In the genomic region with DNA sequence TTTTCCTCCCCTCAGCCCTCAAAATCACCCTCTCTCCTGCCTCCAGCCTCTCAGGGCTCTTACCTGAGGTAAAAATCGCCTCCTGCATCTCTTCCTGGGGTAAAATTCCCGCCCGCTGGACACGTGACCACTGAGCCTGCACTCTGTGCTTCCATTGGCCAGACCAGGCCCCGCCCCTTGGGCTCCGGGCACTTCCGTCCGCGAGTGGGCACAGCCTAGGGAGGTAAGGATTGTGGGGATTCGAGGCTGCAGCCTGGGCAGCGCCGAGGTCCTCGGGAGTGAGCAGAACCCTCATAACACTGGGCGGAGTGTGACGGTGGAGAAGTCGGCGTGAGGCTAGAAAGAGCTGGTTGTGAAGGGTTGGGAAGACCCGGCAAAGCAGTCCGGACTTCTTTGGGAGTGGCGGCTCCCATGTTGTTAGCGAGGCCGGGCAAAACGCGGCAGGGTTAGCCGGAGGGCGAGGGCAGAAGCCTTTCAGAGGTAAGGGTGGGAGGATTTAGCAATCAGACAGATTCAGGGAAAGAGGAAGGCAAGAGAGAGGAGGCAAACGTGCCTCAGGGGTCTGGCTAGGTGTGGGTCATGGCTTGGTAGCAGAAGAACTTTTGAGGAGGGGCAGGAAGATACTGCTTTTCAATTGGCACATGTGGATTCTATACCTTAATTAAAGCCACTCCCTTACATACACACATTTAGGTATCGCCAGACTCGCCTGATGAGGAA, we compare ENCODE assay signal across 1 cellular context.
TF ChIP-seq lines count a peak whose summit lies in the region.

Gene SHOC1 (minus strand): TSS at position 101 of the 720 bp plus-strand sequence. CDS start 3,519 bp downstream, outside the sequence.

TF ChIP-seq in GM23338, 12 proteins besides CTCF, POLR2A, EP300 and RAD21 (continued from another document):
- TF ChIP-seq, protein P1, sequence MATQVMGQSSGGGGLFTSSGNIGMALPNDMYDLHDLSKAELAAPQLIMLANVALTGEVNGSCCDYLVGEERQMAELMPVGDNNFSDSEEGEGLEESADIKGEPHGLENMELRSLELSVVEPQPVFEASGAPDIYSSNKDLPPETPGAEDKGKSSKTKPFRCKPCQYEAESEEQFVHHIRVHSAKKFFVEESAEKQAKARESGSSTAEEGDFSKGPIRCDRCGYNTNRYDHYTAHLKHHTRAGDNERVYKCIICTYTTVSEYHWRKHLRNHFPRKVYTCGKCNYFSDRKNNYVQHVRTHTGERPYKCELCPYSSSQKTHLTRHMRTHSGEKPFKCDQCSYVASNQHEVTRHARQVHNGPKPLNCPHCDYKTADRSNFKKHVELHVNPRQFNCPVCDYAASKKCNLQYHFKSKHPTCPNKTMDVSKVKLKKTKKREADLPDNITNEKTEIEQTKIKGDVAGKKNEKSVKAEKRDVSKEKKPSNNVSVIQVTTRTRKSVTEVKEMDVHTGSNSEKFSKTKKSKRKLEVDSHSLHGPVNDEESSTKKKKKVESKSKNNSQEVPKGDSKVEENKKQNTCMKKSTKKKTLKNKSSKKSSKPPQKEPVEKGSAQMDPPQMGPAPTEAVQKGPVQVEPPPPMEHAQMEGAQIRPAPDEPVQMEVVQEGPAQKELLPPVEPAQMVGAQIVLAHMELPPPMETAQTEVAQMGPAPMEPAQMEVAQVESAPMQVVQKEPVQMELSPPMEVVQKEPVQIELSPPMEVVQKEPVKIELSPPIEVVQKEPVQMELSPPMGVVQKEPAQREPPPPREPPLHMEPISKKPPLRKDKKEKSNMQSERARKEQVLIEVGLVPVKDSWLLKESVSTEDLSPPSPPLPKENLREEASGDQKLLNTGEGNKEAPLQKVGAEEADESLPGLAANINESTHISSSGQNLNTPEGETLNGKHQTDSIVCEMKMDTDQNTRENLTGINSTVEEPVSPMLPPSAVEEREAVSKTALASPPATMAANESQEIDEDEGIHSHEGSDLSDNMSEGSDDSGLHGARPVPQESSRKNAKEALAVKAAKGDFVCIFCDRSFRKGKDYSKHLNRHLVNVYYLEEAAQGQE (IDR thresholded peaks at IDR 0.05; ENCODE audit: unreplicated experiment): no peak
- no peak for TF ChIP-seq POLR2AphosphoS5 (IDR thresholded peaks at IDR 0.05; ENCODE audit: low read depth)
- no peak for TF ChIP-seq EZH2phosphoT487 (IDR thresholded peaks at IDR 0.05; ENCODE audit: unreplicated experiment)
- TF ChIP-seq, protein P2, sequence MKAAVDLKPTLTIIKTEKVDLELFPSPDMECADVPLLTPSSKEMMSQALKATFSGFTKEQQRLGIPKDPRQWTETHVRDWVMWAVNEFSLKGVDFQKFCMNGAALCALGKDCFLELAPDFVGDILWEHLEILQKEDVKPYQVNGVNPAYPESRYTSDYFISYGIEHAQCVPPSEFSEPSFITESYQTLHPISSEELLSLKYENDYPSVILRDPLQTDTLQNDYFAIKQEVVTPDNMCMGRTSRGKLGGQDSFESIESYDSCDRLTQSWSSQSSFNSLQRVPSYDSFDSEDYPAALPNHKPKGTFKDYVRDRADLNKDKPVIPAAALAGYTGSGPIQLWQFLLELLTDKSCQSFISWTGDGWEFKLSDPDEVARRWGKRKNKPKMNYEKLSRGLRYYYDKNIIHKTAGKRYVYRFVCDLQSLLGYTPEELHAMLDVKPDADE (IDR thresholded peaks at IDR 0.05): no peak
- TF ChIP-seq NANOG (IDR thresholded peaks at IDR 0.05; ENCODE audit: borderline replicate concordance): no peak
- TF ChIP-seq EZH2 (IDR thresholded peaks at IDR 0.05; ENCODE audit: low read depth, unreplicated experiment): no peak
- TF ChIP-seq JUNB (IDR thresholded peaks at IDR 0.05; ENCODE audit: unreplicated experiment): no peak
- TF ChIP-seq STAT1 (IDR thresholded peaks at IDR 0.05; ENCODE audit: unreplicated experiment): no peak
- no peak for TF ChIP-seq ZNF331 (CRISPR knock-in tag; IDR thresholded peaks at IDR 0.05; ENCODE audit: low read depth)
- no peak for TF ChIP-seq ZNF114 (CRISPR knock-in tag; IDR thresholded peaks at IDR 0.05)
- no peak for TF ChIP-seq ZNF462 (CRISPR knock-in tag; IDR thresholded peaks at IDR 0.05)
